In genomic region chr20:53949319-53949839, GRCh38 we compare ENCODE assay signal across 8 cellular contexts.
DNase-seq lines count a peak whose midpoint lies in the region; ATAC-seq and TF ChIP-seq lines count a peak whose summit lies in the region.

No MANE protein-coding gene starts in this region.

- POLR2A ChIA-PET in GM10248 (lab: Yijun Ruan, JAX), result interaction anchor here (0.5 to 1.1 kb wide), 2 partner anchors 9 to 95 kb away, joined by 4 to 5 read pairs; no protein-coding TSS in a partner anchor

- DNase-seq in GM10248 (ENCODE audit: extremely low spot score) (peak; percentile 51), NOMO-1 treated with DMSO at 0.1 percent for 48 hours (lab: John Stamatoyannopoulos, UW; ENCODE audit: unreplicated experiment) (peak; percentile 58), fibroblast of the aortic adventitia (ENCODE audit: low read depth) (peak; percentile 91), DMS153 treated with DMSO at 0.1 percent for 48 hours (lab: John Stamatoyannopoulos, UW; ENCODE audit: unreplicated experiment) (no peak), NCI-H1092 treated with DMSO at 0.1 percent for 48 hours (lab: John Stamatoyannopoulos, UW) (no peak)
- DNase-seq in activated CD8-positive, alpha-beta memory T cell treated with anti-CD3 and anti-CD28 coated beads, Interleukin-2, amount 50 U/mL, for 48 hours, result peak; percentile 80
- DNase-seq in stimulated activated CD4-positive, alpha-beta T cell treated with anti-CD3 and anti-CD28 coated beads, Interleukin-1b, Interleukin-23, amount 100 ng/mL, for 24 hours (ENCODE audit: low read depth in 4 of 4, low spot score in 1 of 4), result peak in 3 of 4 experiments; percentile 43 to 59 (median 58)

- H3K4me3 ChIP-seq in fibroblast of the aortic adventitia (ENCODE audit: low read depth, low read length), result no peak overlapping the region

- CTCF ChIA-PET in GM10248 (lab: Yijun Ruan, JAX), result interaction anchor here (1.0 to 3.6 kb wide), 6 partner anchors 9 to 1638 kb away, joined by 3 to 20 read pairs (median 3); no protein-coding TSS in a partner anchor

- ATAC-seq in HG02610 (IDR thresholded peaks at IDR 0.05; ENCODE audit: unreplicated experiment), result peak; percentile 81

- TF ChIP-seq CTCF in GM10248 (IDR thresholded peaks at IDR 0.05; ENCODE audit: control extremely low read depth, extremely low read depth, low read depth, missing control alignments), result no peak
- TF ChIP-seq CTCF in fibroblast of the aortic adventitia (IDR thresholded peaks at IDR 0.05; ENCODE audit: insufficient read depth, low read length), result no peak

Comparison
In these comparisons a context has a peak if more than half of its experiments do, and no peak if none do; other contexts are left out.
1. DNase-seq: peak in GM10248 (single experiment), NOMO-1 treated with DMSO at 0.1 percent for 48 hours (single experiment), activated CD8-positive, alpha-beta memory T cell treated with anti-CD3 and anti-CD28 coated beads, Interleukin-2, amount 50 U/mL, for 48 hours (single experiment), fibroblast of the aortic adventitia (single experiment) and stimulated activated CD4-positive, alpha-beta T cell treated with anti-CD3 and anti-CD28 coated beads, Interleukin-1b, Interleukin-23, amount 100 ng/mL, for 24 hours (3 of 4); none in DMS153 treated with DMSO at 0.1 percent for 48 hours (single experiment) and NCI-H1092 treated with DMSO at 0.1 percent for 48 hours (single experiment).